Comparison of ENCODE assay signal across 15 cellular contexts in genomic region chr3:10600159-10601125, GRCh38.
DNase-seq lines count a peak whose midpoint lies in the region; TF ChIP-seq lines count a peak whose summit lies in the region.
"Had no signal": no experiment of that assay in that cellular context is flagged by ENCODE, and none has a peak within 500 bp of the region (broad histone marks: within the 10 kb centered on the region; RNA-seq: fewer than 3 reads in every experiment).

No MANE protein-coding gene starts in this region.

- no peak for TF ChIP-seq POLR2A in esophagus squamous epithelium (IDR thresholded peaks at IDR 0.05)

- H3K36me3 Mint-ChIP-seq in Caco-2 (ENCODE audit: insufficient read depth, unreplicated experiment) = no peaks in the 10 kb centered on the region
- H3K36me3 Mint-ChIP-seq in glutamatergic neuron (ENCODE audit: unreplicated experiment) = no peaks in the 10 kb centered on the region

- POLR2A ChIA-PET in Caco-2 (lab: Charles Lee) = no interaction called here

- 58 to 59% methylated on average over 3 to 7 of the region's 14 CpGs for WGBS in esophagus squamous epithelium, 2 donors

- no peaks in the 10 kb centered on the region for H3K4me1 ChIP-seq in Caco-2
- no peaks in the 10 kb centered on the region for H3K4me1 ChIP-seq in esophagus squamous epithelium
- H3K4me1 ChIP-seq: stomach, uterus had no signal

- H3K4me1 Mint-ChIP-seq in Caco-2 (ENCODE audit: low read depth, unreplicated experiment) (no peaks in the 10 kb centered on the region), glutamatergic neuron (ENCODE audit: low read depth, unreplicated experiment) (peaks cover 20% of the 10 kb centered on the region)

- no peak overlapping the region for H3K4me3 Mint-ChIP-seq in Caco-2 (ENCODE audit: unreplicated experiment)
- no peak overlapping the region for H3K4me3 Mint-ChIP-seq in glutamatergic neuron (ENCODE audit: unreplicated experiment)

- H3K27me3 ChIP-seq in layer of hippocampus (ENCODE audit: control insufficient read depth, insufficient read depth, low read length) (no peaks in the 10 kb centered on the region), Caco-2 (replicated peaks; ENCODE audit: control insufficient read depth, insufficient read depth, low read length) (no peaks in the 10 kb centered on the region; the same call in none of the 2 replicates), esophagus squamous epithelium (peaks cover 0 to 32% (median 0%) of the 10 kb centered on the region in 4 donors)
- H3K27me3 ChIP-seq: uterus had no signal

- DNase-seq in Ammon's horn (ENCODE audit: low spot score) (peak; percentile 75), HT1080 (ENCODE audit: low read depth) (peak; percentile 10), anterior cingulate cortex (lab: John Stamatoyannopoulos, UW) (peak in 46 of 58 donors; percentile 24 to 88 (median 58)), NCI-H510A treated with DMSO at 0.1 percent for 48 hours (lab: John Stamatoyannopoulos, UW) (no peak), Caco-2 (no peak), esophagus squamous epithelium (lab: John Stamatoyannopoulos, UW) (no peak), glutamatergic neuron (no peak)
- DNase-seq: dermis blood vessel endothelial cell; NCI-H226; stimulated activated CD4-positive, alpha-beta T cell treated with anti-CD3 and anti-CD28 coated beads, Interleukin-15, amount 100 ng/mL, for 24 hours; stomach; uterus had no signal

- CTCF ChIA-PET in Caco-2 (lab: Charles Lee) = no interaction called here

- intact Hi-C loops in Caco-2 (cut with micrococcal nuclease; ENCODE audit: unreplicated experiment) (no loop called here), esophagus squamous epithelium (cut with DNase I) (no loop called here)

- H3K27ac Mint-ChIP-seq in Caco-2 (ENCODE audit: unreplicated experiment) (no peak overlapping the region), glutamatergic neuron (ENCODE audit: unreplicated experiment) (no peak overlapping the region)
- H3K27ac Mint-ChIP-seq: activated T-helper 2 cell treated with anti-CD3 and anti-CD28 coated beads, Interferon-gamma antibody, Interleukin-2, Interleukin-4, amounts not matched to agents 10 μg/mL and 5 μg/mL and 100 μg/mL, durations not matched to agents 14 hours and 24 hours and 36 hours had no signal

- H3K27ac ChIP-seq in layer of hippocampus (ENCODE audit: low read depth, low read length) = peak overlapping the region; percentile 54
- H3K27ac ChIP-seq in esophagus squamous epithelium = no peak overlapping the region
- H3K27ac ChIP-seq: KMS-11, stomach, uterus had no signal

- H3K9me3 ChIP-seq in Caco-2 = no peaks in the 10 kb centered on the region
- H3K9me3 ChIP-seq in esophagus squamous epithelium = no peaks in the 10 kb centered on the region
- H3K9me3 ChIP-seq: stomach, uterus had no signal

- BruUV-seq in Caco-2 (replicated peaks; lab: Mats Ljungman, UMichigan) = no TSS peak

- no peak for TF ChIP-seq CTCF in Caco-2 (IDR thresholded peaks at IDR 0.05; ENCODE audit: insufficient read depth in 1 of 2, low read depth in 1 of 2, low read length in 1 of 2, severe bottlenecking in 1 of 2, unreplicated experiment in 1 of 2)
- no peak for TF ChIP-seq CTCF in esophagus squamous epithelium (IDR thresholded peaks at IDR 0.05)
- no peak for TF ChIP-seq CTCF in glutamatergic neuron (IDR thresholded peaks at IDR 0.05; ENCODE audit: partially characterized antibody, unreplicated experiment)

- H3K4me3 ChIP-seq in Caco-2 (ENCODE audit: low read depth, low read length) (no peak overlapping the region), esophagus squamous epithelium (no peak overlapping the region)
- H3K4me3 ChIP-seq: stomach, uterus had no signal

- no peaks in the 10 kb centered on the region for H3K9me3 Mint-ChIP-seq in Caco-2 (ENCODE audit: unreplicated experiment)
- peaks cover 6% of the 10 kb centered on the region for H3K9me3 Mint-ChIP-seq in glutamatergic neuron (ENCODE audit: unreplicated experiment)
- H3K9me3 Mint-ChIP-seq: activated T-helper 2 cell treated with anti-CD3 and anti-CD28 coated beads, Interferon-gamma antibody, Interleukin-2, Interleukin-4, amounts not matched to agents 10 μg/mL and 5 μg/mL and 100 μg/mL, durations not matched to agents 14 hours and 24 hours and 36 hours had no signal

- H3K27me3 Mint-ChIP-seq in Caco-2 (ENCODE audit: insufficient read depth, unreplicated experiment) (peaks cover 24% of the 10 kb centered on the region), glutamatergic neuron (ENCODE audit: unreplicated experiment) (peaks cover 13% of the 10 kb centered on the region)

- H3K36me3 ChIP-seq in Caco-2 (ENCODE audit: control insufficient read depth, insufficient read depth, low read length) (no peaks in the 10 kb centered on the region), esophagus squamous epithelium (no peaks in the 10 kb centered on the region)
- H3K36me3 ChIP-seq: stomach, uterus had no signal

Comparison
In these comparisons a context has a peak if more than half of its experiments do, and no peak if none do; other contexts are left out.
1. DNase-seq: peak in Ammon's horn (single experiment), HT1080 (single experiment) and anterior cingulate cortex (46 of 58); none in NCI-H510A treated with DMSO at 0.1 percent for 48 hours (single experiment), Caco-2 (0 of 2), esophagus squamous epithelium (single experiment) and glutamatergic neuron (single experiment).